ENCODE assay signal across 20 cellular contexts in genomic region chr4:161182913-161183312, GRCh38.
A peak's percentile ranks its signal among the peaks of the same experiment; 100 is the strongest.
DNase-seq lines count a peak whose midpoint lies in the region; ATAC-seq, FAIRE-seq and TF ChIP-seq lines count a peak whose summit lies in the region.
"Had no signal": no experiment of that assay in that cellular context is flagged by ENCODE, and none has a peak within 500 bp of the region (broad histone marks: within the 10 kb centered on the region; RNA-seq: fewer than 3 reads in every experiment).

No MANE protein-coding gene starts in this region.

- DNase-seq in body of pancreas (no peak), HepG2 (ENCODE audit: low spot score) (peak; percentile 22), mucosa of gallbladder (ENCODE audit: low spot score) (peak; percentile 16), Kasumi-1 (lab: John Stamatoyannopoulos, UW) (no peak), vagina (ENCODE audit: extremely low spot score in 2 of 2) (no peak)
- no peak for DNase-seq in activated effector memory CD4-positive, alpha-beta T cell treated with Interleukin-2 at 50 U/mL for 16 hours
- DNase-seq: 8988T; C1 segment of cervical spinal cord; Calu3; CD4-positive, alpha-beta memory T cell; COR-L47; DMS79 treated with DMSO at 0.1 percent for 48 hours; GF-D8; GM23248; H7; HCEC 1CT had no signal

- peaks cover 10% of the 10 kb centered on the region for H3K4me1 ChIP-seq in body of pancreas
- peaks cover 13% of the 10 kb centered on the region for H3K4me1 ChIP-seq in HepG2 (ENCODE audit: insufficient read depth, low read length)
- H3K4me1 ChIP-seq in vagina, result no peaks in the 10 kb centered on the region

- no peak for TF ChIP-seq POLR2A in body of pancreas (IDR thresholded peaks at IDR 0.05)
- TF ChIP-seq POLR2A in HepG2 (IDR thresholded peaks at IDR 0.05; ENCODE audit: insufficient read depth in 1 of 2, low read depth in 2 of 2, low read length in 2 of 2), result no peak
- TF ChIP-seq POLR2A in vagina (IDR thresholded peaks at IDR 0.05), result no peak

- H3K36me3 ChIP-seq in body of pancreas (replicated peaks in 1 of 2; ENCODE audit: insufficient read depth in 1 of 2, low read depth in 2 of 2), result no peaks in the 10 kb centered on the region
- H3K36me3 ChIP-seq in HepG2 (replicated peaks in 1 of 2; ENCODE audit: control insufficient read depth in 1 of 2, insufficient read depth in 2 of 2, low read length in 2 of 2), result no peaks in the 10 kb centered on the region
- no peaks in the 10 kb centered on the region for H3K36me3 ChIP-seq in vagina

- CTCF ChIA-PET in HepG2 (lab: Yijun Ruan, JAX; ENCODE audit: low intra/inter-chr PET ratio, low total read pairs), result no interaction called here

- H3K27me3 ChIP-seq in body of pancreas (no peaks in the 10 kb centered on the region), HepG2 (ENCODE audit: control insufficient read depth in 1 of 2, insufficient read depth in 2 of 2, low read length in 2 of 2) (no peaks in the 10 kb centered on the region), vagina (no peaks in the 10 kb centered on the region)

- no peak for TF ChIP-seq RAD21 in HepG2 (CRISPR knock-in tag; IDR thresholded peaks at IDR 0.05)

- no peak overlapping the region for H3K9ac ChIP-seq in HepG2 (ENCODE audit: insufficient read depth, low read depth, low read length)
- H3K9ac ChIP-seq: GM23248 had no signal

- no peak for FAIRE-seq in HepG2 (lab: Jason Lieb, UNC)
- FAIRE-seq: GM12891, GM18507, H1 had no signal

- H3K9me3 ChIP-seq in body of pancreas (no peaks in the 10 kb centered on the region), HepG2 (ENCODE audit: low read length) (no peaks in the 10 kb centered on the region), vagina (no peaks in the 10 kb centered on the region)

- no peaks in the 10 kb centered on the region for H4K20me1 ChIP-seq in HepG2 (ENCODE audit: insufficient read depth, low read length)

- no TSS peak for BruUV-seq in HepG2 (replicated peaks; lab: Mats Ljungman, UMichigan)

- no peaks in the 10 kb centered on the region for H3K79me2 ChIP-seq in HepG2 (ENCODE audit: insufficient read depth, low read length)

- 9 to 17% methylated on average over 3 of the region's 3 CpGs for WGBS in body of pancreas, 2 donors
- WGBS in HepG2 (ENCODE audit: low lambda C conversion rate), result 0% methylated on average over 3 of the region's 3 CpGs

- in situ Hi-C loops in HepG2 (cut with HindIII; ENCODE audit: extremely low pct_ligation_motif_present, low pct_unique_long_range_greater_than_20kb), result no loop called here

- TF ChIP-seq CTCF in body of pancreas (IDR thresholded peaks at IDR 0.05), result no peak
- TF ChIP-seq CTCF in HepG2 (CRISPR knock-in tag; IDR thresholded peaks at IDR 0.05), result no peak
- TF ChIP-seq CTCF in vagina (IDR thresholded peaks at IDR 0.05), result no peak

- POLR2A ChIA-PET in HepG2 (lab: Yijun Ruan, JAX), result no interaction called here

- no peak overlapping the region for H2AFZ ChIP-seq in HepG2 (ENCODE audit: low read length)
- H2AFZ ChIP-seq: GM23248 had no signal

- ATAC-seq in body of pancreas, result peak; percentile 58
- no peak for ATAC-seq in HepG2
- no peak for ATAC-seq in GM21528 (IDR thresholded peaks at IDR 0.05; ENCODE audit: low FRiP score, unreplicated experiment)

- intact Hi-C loops in body of pancreas (cut with DNase I) (no loop called here), HepG2 (cut with micrococcal nuclease; ENCODE audit: unreplicated experiment) (no loop called here), vagina (cut with DNase I) (no loop called here)

- no peak overlapping the region for H3K27ac ChIP-seq in body of pancreas
- no peak overlapping the region for H3K27ac ChIP-seq in HepG2 (ENCODE audit: extremely low read length, insufficient read depth, low read length)
- H3K27ac ChIP-seq in vagina, result no peak overlapping the region
- H3K27ac ChIP-seq: GM23248 had no signal

- TF ChIP-seq EP300 in HepG2 (IDR thresholded peaks at IDR 0.05; ENCODE audit: low read depth in 2 of 2, low read length in 2 of 2), result no peak
- TF ChIP-seq EP300 in HepG2 (CRISPR knock-in tag; IDR thresholded peaks at IDR 0.05; ENCODE audit: borderline replicate concordance), result no peak

- H3K4me2 ChIP-seq in HepG2 (ENCODE audit: low read depth, low read length), result peak overlapping the region; percentile 12; the same call in 1 of the 2 replicates

- H3K4me3 ChIP-seq in body of pancreas, result no peak overlapping the region
- no peak overlapping the region for H3K4me3 ChIP-seq in HepG2 (replicated peaks in 1 of 3; ENCODE audit: insufficient read depth in 1 of 3, low read depth in 2 of 3, low read length in 3 of 3)
- H3K4me3 ChIP-seq in vagina, result no peak overlapping the region
- H3K4me3 ChIP-seq: GM23248 had no signal

TF ChIP-seq in HepG2, 621 proteins besides CTCF, POLR2A, EP300 and RAD21:
- TF ChIP-seq HNF4A (CRISPR knock-in tag; IDR thresholded peaks at IDR 0.05) (peak; percentile 54), TEAD2 (CRISPR knock-in tag; IDR thresholded peaks at IDR 0.05) (no peak)

Comparison
In these comparisons a context has a peak if more than half of its experiments do, and no peak if none do; other contexts are left out.
1. DNase-seq: peak in HepG2 (single experiment) and mucosa of gallbladder (single experiment); none in body of pancreas (0 of 4), activated effector memory CD4-positive, alpha-beta T cell treated with Interleukin-2 at 50 U/mL for 16 hours (single experiment), Kasumi-1 (0 of 2) and vagina (0 of 2).